In the genomic region with DNA sequence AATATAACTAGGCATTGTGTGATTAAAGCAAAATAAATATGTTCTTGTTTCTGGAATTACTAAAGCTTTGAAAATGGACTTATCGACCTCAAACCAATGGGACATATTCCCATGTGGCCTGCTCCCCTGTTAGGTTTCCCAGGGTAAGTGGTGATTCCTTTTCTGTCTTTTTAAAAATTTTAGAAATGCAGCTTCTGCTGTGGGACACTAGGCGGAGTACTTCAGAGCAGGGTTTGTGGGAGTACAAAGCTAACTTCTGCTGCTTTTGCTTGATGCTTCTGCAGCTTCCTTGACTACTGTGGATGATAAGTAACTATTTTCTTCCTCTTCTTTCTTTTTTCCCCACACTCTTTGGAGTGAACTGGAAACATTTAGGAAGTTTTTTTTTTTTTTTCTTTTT, we compare ENCODE assay signal across 7 cellular contexts.
A peak's percentile ranks its signal among the peaks of the same experiment; 100 is the strongest.
DNase-seq lines count a peak whose midpoint lies in the region; FAIRE-seq and TF ChIP-seq lines count a peak whose summit lies in the region.
"Not testable (repeated sequence)": the region's sequence is repeated elsewhere in the genome, so short reads cannot be mapped to it uniquely, and the experiment has no call there.

No MANE protein-coding gene starts in this region.

- CTCF ChIA-PET in OCI-LY7 (lab: Charles Lee; ENCODE audit: unreplicated experiment), result not testable (repeated sequence)

- H3K4me3 ChIP-seq in AG10803 (ENCODE audit: low read length); GM23248; OCI-LY7 (ENCODE audit: low read depth, low read length, poor library complexity, severe bottlenecking); bronchial epithelial cell (ENCODE audit: low read depth, low read length); foreskin fibroblast (ENCODE audit: low read depth in 1 of 2, low read length in 2 of 2): not testable (repeated sequence)

- in situ Hi-C loops in GM23248 (cut with MboI); KBM-7 (cut with MboI; ENCODE audit: low pct_unique_long_range_greater_than_20kb, low sequenced_read_pairs); SK-MEL-5 (cut with HindIII; ENCODE audit: low pct_unique_long_range_greater_than_20kb, low sequenced_read_pairs): not testable (repeated sequence)

- TF ChIP-seq CTCF in AG10803 (conservative IDR thresholded peaks at IDR 0.05; ENCODE audit: low read length) (peak; percentile 14; the same call in 1 of the 2 replicates), OCI-LY7 (conservative IDR thresholded peaks at IDR 0.05; ENCODE audit: low read length) (peak; percentile 49; the same call in 1 of the 2 replicates), bronchial epithelial cell (IDR thresholded peaks at IDR 0.05; ENCODE audit: insufficient read depth, low read length, severe bottlenecking) (peak; percentile 6), foreskin fibroblast (IDR thresholded peaks at IDR 0.05; ENCODE audit: low read depth, low read length) (peak; percentile 10)

- not testable (repeated sequence) for DNase-seq in AG10803 (ENCODE audit: low read depth); OCI-LY7 (ENCODE audit: low spot score); bronchial epithelial cell (ENCODE audit: low read depth); foreskin fibroblast
- DNase-seq in GM23248 (peak; percentile 1), KBM-7 (peak; percentile 7), SK-MEL-5 (ENCODE audit: low read depth, low spot score) (peak; percentile 47)

- H3K9me2 ChIP-seq in GM23248 (ENCODE audit: insufficient read depth); OCI-LY7 (ENCODE audit: insufficient read depth, low read length): not testable (repeated sequence)

- not testable (repeated sequence) for H3K79me2 ChIP-seq in GM23248 (ENCODE audit: insufficient read depth); OCI-LY7 (ENCODE audit: insufficient read depth, low read depth, low read length)

- not testable (repeated sequence) for FAIRE-seq in bronchial epithelial cell (lab: Jason Lieb, UNC)

- H2AFZ ChIP-seq in GM23248; OCI-LY7 (ENCODE audit: low read length): not testable (repeated sequence)

- H3K27me3 ChIP-seq in GM23248 (replicated peaks; ENCODE audit: insufficient read depth); bronchial epithelial cell (ENCODE audit: control insufficient read depth, insufficient read depth, low read length): not testable (repeated sequence)

- H4K20me1 ChIP-seq in GM23248 (ENCODE audit: insufficient read depth); OCI-LY7 (ENCODE audit: insufficient read depth, low read length): not testable (repeated sequence)

- not testable (repeated sequence) for H3K36me3 ChIP-seq in GM23248 (ENCODE audit: low read depth); OCI-LY7 (ENCODE audit: insufficient read depth, low read length); bronchial epithelial cell (ENCODE audit: control insufficient read depth, insufficient read depth, low read length)

- not testable (repeated sequence) for H3K27ac ChIP-seq in GM23248; OCI-LY7 (ENCODE audit: low read depth, low read length, poor library complexity, severe bottlenecking)

- not testable (repeated sequence) for BruUV-seq in OCI-LY7 (replicated peaks; lab: Mats Ljungman, UMichigan)

- not testable (repeated sequence) for H3K4me2 ChIP-seq in GM23248 (ENCODE audit: unreplicated experiment); OCI-LY7 (ENCODE audit: low read length)

- not testable (repeated sequence) for H3K9me3 ChIP-seq in GM23248 (ENCODE audit: low read depth); OCI-LY7 (ENCODE audit: low read length)

- not testable (repeated sequence) for H3K9ac ChIP-seq in GM23248

- intact Hi-C loops in OCI-LY7 (cut with micrococcal nuclease; ENCODE audit: unreplicated experiment), result not testable (repeated sequence)

- POLR2A ChIA-PET in OCI-LY7 (lab: Charles Lee), result not testable (repeated sequence)

- WGBS in GM23248 (ENCODE audit: low coverage in 1 of 2, low lambda C conversion rate in 2 of 2, missing lambda C conversion rate in 2 of 2), 2 experiments, result 26 to 39% methylated on average over 2 of the region's 2 CpGs

- H3K4me1 ChIP-seq in GM23248 (ENCODE audit: insufficient read depth); OCI-LY7 (ENCODE audit: insufficient read depth, low read length, poor library complexity, severe bottlenecking): not testable (repeated sequence)

- H3F3A ChIP-seq in GM23248 (ENCODE audit: insufficient read depth), result not testable (repeated sequence)
